In the genomic region with DNA sequence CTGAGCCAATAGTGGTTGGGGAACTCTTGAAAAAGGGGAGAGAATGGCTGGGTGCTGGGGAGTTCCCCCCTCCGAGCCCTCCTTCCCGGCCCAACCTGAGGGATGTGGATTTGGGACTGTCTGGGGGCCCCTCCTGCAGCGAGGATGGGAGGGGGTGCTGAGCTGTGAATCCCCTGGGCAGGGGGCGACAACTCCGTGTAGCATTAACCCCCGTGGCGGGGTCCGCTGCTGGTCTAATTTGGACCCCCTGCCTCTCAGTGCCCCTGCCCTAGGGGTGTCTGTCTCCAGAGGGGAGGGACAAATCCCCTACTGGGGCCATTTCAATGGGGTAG, we compare ENCODE assay signal across 9 cellular contexts. TPM values are rescaled to one million over a fixed set of nuclear protein-coding genes. Genes with fewer than 3 reads are reported as not detected.
DNase-seq lines count a peak whose midpoint lies in the region; ATAC-seq and TF ChIP-seq lines count a peak whose summit lies in the region.
"Had no signal": no experiment of that assay in that cellular context is flagged by ENCODE, and none has a peak within 500 bp of the region (broad histone marks: within the 10 kb centered on the region; RNA-seq: fewer than 3 reads in every experiment).

No MANE protein-coding gene starts in this region.

- peaks cover 85% of the 10 kb centered on the region for H3K4me1 ChIP-seq in ACC112 (ENCODE audit: control insufficient read depth, insufficient read depth, low read length, unreplicated experiment)
- peaks cover 15% of the 10 kb centered on the region for H3K4me1 ChIP-seq in foreskin keratinocyte

- peaks cover 23% of the 10 kb centered on the region; the same call in 1 of the 2 replicates for H3K36me3 ChIP-seq in ACC112 (ENCODE audit: insufficient read depth, low read length)
- H3K36me3 ChIP-seq in neural cell (ENCODE audit: insufficient read depth, low read length) = no peaks in the 10 kb centered on the region

- H3K27me3 ChIP-seq in ACC112 (ENCODE audit: insufficient read depth, low read length) = no peaks in the 10 kb centered on the region
- H3K27me3 ChIP-seq in HL-60 (ENCODE audit: insufficient read depth, poor library complexity, severe bottlenecking) = no peaks in the 10 kb centered on the region
- H3K27me3 ChIP-seq in neural cell (ENCODE audit: insufficient read depth, low read depth, low read length) = no peaks in the 10 kb centered on the region
- no peaks in the 10 kb centered on the region for H3K27me3 ChIP-seq in foreskin keratinocyte

- ATAC-seq in GM21825 (IDR thresholded peaks at IDR 0.05; ENCODE audit: unreplicated experiment) (no peak), foreskin keratinocyte (no peak)

- peaks cover 30% of the 10 kb centered on the region for H3K79me2 ChIP-seq in ACC112 (ENCODE audit: control insufficient read depth, insufficient read depth, low read length, unreplicated experiment)
- peaks cover 58% of the 10 kb centered on the region for H3K79me2 ChIP-seq in neural cell (replicated peaks; ENCODE audit: insufficient read depth, low read length)

- 0 out of 2 replicates have a peak overlapping the region, but pooled peaks have one; percentile 16 for H3K4me3 ChIP-seq in ACC112 (ENCODE audit: low read depth, low read length)
- no peak overlapping the region for H3K4me3 ChIP-seq in HL-60 (replicated peaks; ENCODE audit: insufficient read depth, low read length)
- H3K4me3 ChIP-seq in neural cell (ENCODE audit: low read length) = no peak overlapping the region

- peak overlapping the region; percentile 95 for H3K27ac ChIP-seq in ACC112 (ENCODE audit: low read depth, low read length)
- peak overlapping the region; percentile 82 for H3K27ac ChIP-seq in HL-60 (replicated peaks)
- peak overlapping the region; percentile 70 for H3K27ac ChIP-seq in caudate nucleus (ENCODE audit: low read depth, low read length)
- no peak overlapping the region for H3K27ac ChIP-seq in neural cell (ENCODE audit: low read length)
- no peak overlapping the region for H3K27ac ChIP-seq in foreskin keratinocyte

- no peaks in the 10 kb centered on the region for H3K9me2 ChIP-seq in neural cell (ENCODE audit: insufficient read depth, low read length)

- H3F3A ChIP-seq in neural cell (ENCODE audit: insufficient read depth, low read length, poor library complexity, severe bottlenecking) = no peaks in the 10 kb centered on the region

- H3K9ac ChIP-seq in neural cell (ENCODE audit: low read length) = peak overlapping the region; percentile 31

- DNase-seq in HL-60 (ENCODE audit: low read depth in 1 of 2, low spot score in 1 of 2) = no peak
- DNase-seq in caudate nucleus (lab: John Stamatoyannopoulos, UW) = no peak
- DNase-seq in cerebellar nuclear complex (lab: John Stamatoyannopoulos, UW) = no peak
- no peak for DNase-seq in foreskin keratinocyte
- DNase-seq in globus pallidus (ENCODE audit: low spot score) = no peak
- DNase-seq: T1000 had no signal

- TF ChIP-seq RAD21 in neural cell (conservative IDR thresholded peaks at IDR 0.05) = no peak

- peaks cover 4% of the 10 kb centered on the region for H4K20me1 ChIP-seq in neural cell (ENCODE audit: insufficient read depth)

- no peak overlapping the region for H3K4me2 ChIP-seq in neural cell (ENCODE audit: low read length)

- H3K9me3 ChIP-seq in neural cell (ENCODE audit: low read length) = no peaks in the 10 kb centered on the region

- TF ChIP-seq CTCF in HL-60 (IDR thresholded peaks at IDR 0.05; ENCODE audit: insufficient read depth, low read length) (no peak), neural cell (IDR thresholded peaks at IDR 0.05; ENCODE audit: poor library complexity, severe bottlenecking) (no peak), foreskin keratinocyte (conservative IDR thresholded peaks at IDR 0.05) (no peak)

- no peak for TF ChIP-seq EP300 in neural cell (conservative IDR thresholded peaks at IDR 0.05; ENCODE audit: poor library complexity, severe bottlenecking)

- H2AFZ ChIP-seq in ACC112 (ENCODE audit: low read length, unreplicated experiment) (no peak overlapping the region), neural cell (ENCODE audit: low read depth, low read length) (no peak overlapping the region)

TF ChIP-seq in neural cell, 6 proteins besides CTCF, POLR2A, EP300 and RAD21:
- no peak for TF ChIP-seq SMC3 (conservative IDR thresholded peaks at IDR 0.05; ENCODE audit: poor library complexity)
- TF ChIP-seq EZH2 (IDR thresholded peaks at IDR 0.05; ENCODE audit: borderline replicate concordance, insufficient read depth, low read length, poor library complexity, severe bottlenecking) = no peak
- TF ChIP-seq, protein P1, sequence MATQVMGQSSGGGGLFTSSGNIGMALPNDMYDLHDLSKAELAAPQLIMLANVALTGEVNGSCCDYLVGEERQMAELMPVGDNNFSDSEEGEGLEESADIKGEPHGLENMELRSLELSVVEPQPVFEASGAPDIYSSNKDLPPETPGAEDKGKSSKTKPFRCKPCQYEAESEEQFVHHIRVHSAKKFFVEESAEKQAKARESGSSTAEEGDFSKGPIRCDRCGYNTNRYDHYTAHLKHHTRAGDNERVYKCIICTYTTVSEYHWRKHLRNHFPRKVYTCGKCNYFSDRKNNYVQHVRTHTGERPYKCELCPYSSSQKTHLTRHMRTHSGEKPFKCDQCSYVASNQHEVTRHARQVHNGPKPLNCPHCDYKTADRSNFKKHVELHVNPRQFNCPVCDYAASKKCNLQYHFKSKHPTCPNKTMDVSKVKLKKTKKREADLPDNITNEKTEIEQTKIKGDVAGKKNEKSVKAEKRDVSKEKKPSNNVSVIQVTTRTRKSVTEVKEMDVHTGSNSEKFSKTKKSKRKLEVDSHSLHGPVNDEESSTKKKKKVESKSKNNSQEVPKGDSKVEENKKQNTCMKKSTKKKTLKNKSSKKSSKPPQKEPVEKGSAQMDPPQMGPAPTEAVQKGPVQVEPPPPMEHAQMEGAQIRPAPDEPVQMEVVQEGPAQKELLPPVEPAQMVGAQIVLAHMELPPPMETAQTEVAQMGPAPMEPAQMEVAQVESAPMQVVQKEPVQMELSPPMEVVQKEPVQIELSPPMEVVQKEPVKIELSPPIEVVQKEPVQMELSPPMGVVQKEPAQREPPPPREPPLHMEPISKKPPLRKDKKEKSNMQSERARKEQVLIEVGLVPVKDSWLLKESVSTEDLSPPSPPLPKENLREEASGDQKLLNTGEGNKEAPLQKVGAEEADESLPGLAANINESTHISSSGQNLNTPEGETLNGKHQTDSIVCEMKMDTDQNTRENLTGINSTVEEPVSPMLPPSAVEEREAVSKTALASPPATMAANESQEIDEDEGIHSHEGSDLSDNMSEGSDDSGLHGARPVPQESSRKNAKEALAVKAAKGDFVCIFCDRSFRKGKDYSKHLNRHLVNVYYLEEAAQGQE (IDR thresholded peaks at IDR 0.05; ENCODE audit: borderline replicate concordance) = no peak
- peak; percentile 19 for TF ChIP-seq POLR2AphosphoS5 (IDR thresholded peaks at IDR 0.05)
TF ChIP-seq in neural cell: peak in this region for 1.

RNA-seq across cellular contexts. Expression of a gene that starts 9.7 kb away (rescaled TPM):
- polyA plus RNA-seq in neural cell (24.8 and 28.3 TPM in 2 replicates), foreskin keratinocyte (16.6 and 17.7 TPM in 2 replicates)
- polyA minus RNA-seq in neural cell = 56.4 and 57.9 TPM in 2 replicates
- 21.3 and 24.4 TPM in 2 replicates for total RNA-seq in foreskin keratinocyte

RNA-seq across cellular contexts. Expression of a gene that starts 11.0 kb away (rescaled TPM):
- 1,663 and 1,665 TPM in 2 replicates for polyA plus RNA-seq in neural cell
- polyA minus RNA-seq in neural cell = 542 and 651 TPM in 2 replicates
- total RNA-seq in foreskin keratinocyte = 95.4 and 99.9 TPM in 2 replicates
- polyA plus RNA-seq in foreskin keratinocyte = 128 and 129 TPM in 2 replicates

RNA-seq across cellular contexts. Expression of a gene that starts 16.6 kb away (rescaled TPM):
- 22.8 and 47.8 TPM in 2 replicates for polyA plus RNA-seq in neural cell
- polyA minus RNA-seq in neural cell = 9.0 and 13.3 TPM in 2 replicates
- 133 and 135 TPM in 2 replicates for total RNA-seq in foreskin keratinocyte
- polyA plus RNA-seq in foreskin keratinocyte = 244 and 259 TPM in 2 replicates

RNA-seq across cellular contexts. Expression of a gene that starts 17.2 kb away (rescaled TPM):
- polyA plus RNA-seq in neural cell (21.7 and 28.4 TPM in 2 replicates), foreskin keratinocyte (79.6 and 91.6 TPM in 2 replicates)
- 5.1 and 7.5 TPM in 2 replicates for polyA minus RNA-seq in neural cell
- 48.1 and 50.9 TPM in 2 replicates for total RNA-seq in foreskin keratinocyte

RNA-seq across cellular contexts. Expression of a gene that starts 20.3 kb away (rescaled TPM):
- polyA plus RNA-seq in neural cell (18.2 and 24.5 TPM in 2 replicates), foreskin keratinocyte (2.4 TPM in 2 replicates)
- polyA minus RNA-seq in neural cell = 16.6 and 21.7 TPM in 2 replicates
- total RNA-seq in foreskin keratinocyte = 3.0 and 3.1 TPM in 2 replicates

Comparison
In these comparisons a context has a peak if more than half of its experiments do, and no peak if none do; other contexts are left out.
1. H3K27ac ChIP-seq: peak in ACC112 (single experiment), HL-60 (single experiment) and caudate nucleus (single experiment); none in neural cell (single experiment) and foreskin keratinocyte (single experiment).
2. RNA of a gene that starts 11.0 kb away (polyA plus RNA-seq): 1,663 to 1,665 TPM in neural cell; 128 to 129 TPM in foreskin keratinocyte; every median in the first group is over 10 times any median in the second.